In genomic region chr16:83926726-83927397, GRCh38 we compare ENCODE assay signal across 8 cellular contexts. TPM values are rescaled to one million over a fixed set of nuclear protein-coding genes. Genes with fewer than 3 reads are reported as not detected.
DNase-seq lines count a peak whose midpoint lies in the region; ATAC-seq and TF ChIP-seq lines count a peak whose summit lies in the region.

No MANE protein-coding gene starts in this region.

- peak; percentile 58 for ATAC-seq in HG03108 (IDR thresholded peaks at IDR 0.05; ENCODE audit: unreplicated experiment)
- ATAC-seq in foreskin keratinocyte = peak; percentile 88
- no peak for ATAC-seq in GM19035 (IDR thresholded peaks at IDR 0.05; ENCODE audit: unreplicated experiment)

- H3K4me1 Mint-ChIP-seq in nephron progenitor cell = peaks cover 61% of the 10 kb centered on the region

- no peaks in the 10 kb centered on the region for H3K9me3 Mint-ChIP-seq in nephron progenitor cell

- no peaks in the 10 kb centered on the region for H3K36me3 Mint-ChIP-seq in nephron progenitor cell (ENCODE audit: low read depth)

- DNase-seq in GM06990 (ENCODE audit: extremely low read depth, insufficient read length) (peak; percentile 60), Peyer's patch (peak; percentile 35 to 89 (median 87)), foreskin keratinocyte (peak; percentile 60 to 76), nephron progenitor cell (peak; percentile 93)
- DNase-seq in activated effector memory CD4-positive, alpha-beta T cell treated with Interleukin-2 at 50 U/mL for 16 hours = peak; percentile 25

- no peak overlapping the region for H3K27ac Mint-ChIP-seq in nephron progenitor cell

- H3K36me3 ChIP-seq in GM06990 (ENCODE audit: control insufficient read depth, insufficient read depth, low read length) (no peaks in the 10 kb centered on the region; the same call in none of the 2 replicates), Peyer's patch (peaks cover 0 to 6% (median 0%) of the 10 kb centered on the region in 3 donors), subcutaneous abdominal adipose tissue (ENCODE audit: control insufficient read depth in 5 of 5, insufficient read depth in 5 of 5, low read length in 5 of 5) (peaks cover 0 to 23% (median 17%) of the 10 kb centered on the region in 5 donors)

- H3K27ac ChIP-seq in Peyer's patch (peak overlapping the region in 1 of 4 donors; percentile 15), foreskin keratinocyte (peak overlapping the region; percentile 32), subcutaneous abdominal adipose tissue (ENCODE audit: low read depth, low read length) (peak overlapping the region; percentile 35)

- TF ChIP-seq CTCF in GM06990 (IDR thresholded peaks at IDR 0.05; ENCODE audit: insufficient read depth, low read length, poor library complexity, severe bottlenecking) (peak; percentile 91), Peyer's patch (IDR thresholded peaks at IDR 0.05) (peak; percentile 31 to 97 (median 92)), foreskin keratinocyte (conservative IDR thresholded peaks at IDR 0.05) (peak; percentile 99), nephron progenitor cell (IDR thresholded peaks at IDR 0.05) (peak; percentile 99)

- TF ChIP-seq POLR2A in Peyer's patch (IDR thresholded peaks at IDR 0.05) = no peak

- H3K4me3 ChIP-seq in GM06990 (replicated peaks; ENCODE audit: low read depth, low read length) = no peak overlapping the region
- peak overlapping the region in 2 of 4 donors; percentile 18 to 19 for H3K4me3 ChIP-seq in Peyer's patch
- H3K4me3 ChIP-seq in subcutaneous abdominal adipose tissue (ENCODE audit: low read depth in 1 of 5, low read length in 5 of 5) = no peak overlapping the region

- H3K9me3 ChIP-seq in Peyer's patch = no peaks in the 10 kb centered on the region
- no peaks in the 10 kb centered on the region for H3K9me3 ChIP-seq in subcutaneous abdominal adipose tissue (ENCODE audit: control insufficient read depth in 5 of 5, low read length in 5 of 5)

- H3K9ac ChIP-seq in subcutaneous abdominal adipose tissue (ENCODE audit: low read length in 5 of 5) = peak overlapping the region in 1 of 5 donors; percentile 10

- H3K4me1 ChIP-seq in Peyer's patch (peaks cover 0 to 5% (median 0%) of the 10 kb centered on the region in 4 donors), foreskin keratinocyte (peaks cover 6% of the 10 kb centered on the region), subcutaneous abdominal adipose tissue (ENCODE audit: control insufficient read depth in 5 of 5, insufficient read depth in 5 of 5, low read length in 5 of 5) (peaks cover 0 to 20% (median 11%) of the 10 kb centered on the region in 5 donors)

- peak overlapping the region; percentile 65 for H3K4me3 Mint-ChIP-seq in nephron progenitor cell

- H3K27me3 ChIP-seq in GM06990 (replicated peaks; ENCODE audit: control insufficient read depth, insufficient read depth, low read length) (no peaks in the 10 kb centered on the region), Peyer's patch (no peaks in the 10 kb centered on the region), foreskin keratinocyte (no peaks in the 10 kb centered on the region), subcutaneous abdominal adipose tissue (ENCODE audit: control insufficient read depth in 5 of 5, insufficient read depth in 4 of 5, low read length in 5 of 5) (no peaks in the 10 kb centered on the region)

- H3K27me3 Mint-ChIP-seq in nephron progenitor cell (ENCODE audit: low read depth, poor library complexity) = peaks cover 20% of the 10 kb centered on the region

RNA-seq across cellular contexts. Expression of gene OSGIN1, which starts 26.2 kb away (rescaled TPM):
- total RNA-seq in Peyer's patch = 10 to 100 TPM; 17.3 to 99.7 (median 75.2) TPM
- 1.3 and 1.4 TPM in 2 replicates for total RNA-seq in foreskin keratinocyte
- 1.9 and 2.5 TPM in 2 replicates for polyA plus RNA-seq in foreskin keratinocyte

RNA-seq across cellular contexts. Expression of gene MLYCD, which starts 27.9 kb away (rescaled TPM):
- total RNA-seq in Peyer's patch (10 to 100 TPM; 13.5 to 31.4 (median 31.0) TPM), foreskin keratinocyte (1.1 and 1.2 TPM in 2 replicates)
- 1.2 and 1.4 TPM in 2 replicates for polyA plus RNA-seq in foreskin keratinocyte

RNA-seq across cellular contexts. Expression of gene NECAB2, which starts 41.2 kb away (rescaled TPM):
- total RNA-seq in Peyer's patch (1 to 10 TPM in 1 of 4 donors, not detected in 3; 1.2 TPM), foreskin keratinocyte (not detected in 2 replicates)
- not detected in 2 replicates for polyA plus RNA-seq in foreskin keratinocyte

Comparison
In these comparisons a context has a peak if more than half of its experiments do, and no peak if none do; other contexts are left out.
1. DNase-seq: peak in every context shown above with its lines; median percentile 93 in nephron progenitor cell; 87 in Peyer's patch; 68 in foreskin keratinocyte; 60 in GM06990; 25 in activated effector memory CD4-positive, alpha-beta T cell treated with Interleukin-2 at 50 U/mL for 16 hours.